Comparison of ENCODE assay signal across 8 cellular contexts in the genomic region with DNA sequence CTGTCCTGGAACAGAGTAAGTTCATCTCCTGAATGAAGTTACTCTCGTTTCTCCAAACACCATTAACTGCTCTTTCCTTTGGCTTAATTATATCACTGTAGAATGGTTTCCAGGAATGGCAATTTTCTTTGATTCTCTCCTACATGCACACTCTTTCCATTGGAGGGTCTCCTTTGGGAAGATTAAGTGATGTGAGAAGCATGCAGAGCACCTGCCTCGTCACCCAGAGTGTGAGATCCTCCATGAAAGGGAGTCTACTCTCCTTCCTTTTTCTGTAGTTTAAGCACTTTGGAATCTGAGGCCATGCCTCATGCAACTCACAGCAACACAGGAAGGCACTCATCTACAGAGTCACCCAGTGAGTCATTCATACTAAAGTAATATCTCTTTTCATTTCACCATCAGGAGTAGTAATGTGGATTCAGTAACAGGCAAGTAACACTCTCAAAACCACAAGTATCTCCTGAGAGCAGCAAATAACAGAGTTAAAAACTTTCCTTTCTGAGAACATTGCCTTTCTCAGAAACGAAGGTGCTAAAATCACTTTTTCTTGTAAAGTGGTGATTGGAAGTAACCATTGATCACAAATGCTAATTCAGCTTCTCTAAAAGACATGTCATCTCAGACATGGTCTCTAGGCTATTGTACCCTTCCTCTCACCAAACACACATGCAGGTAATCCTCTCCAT. TPM values are rescaled to one million over a fixed set of nuclear protein-coding genes. Genes with fewer than 3 reads are reported as not detected.
DNase-seq lines count a peak whose midpoint lies in the region; ATAC-seq, FAIRE-seq and TF ChIP-seq lines count a peak whose summit lies in the region.

No MANE protein-coding gene starts in this region.

- peaks cover 63% of the 10 kb centered on the region for H3K4me1 Mint-ChIP-seq in activated T-cell treated with anti-CD3 and anti-CD28 coated beads, Interleukin-2, amount 50 U/mL, for 72 hours (ENCODE audit: low read depth)
- H3K4me1 Mint-ChIP-seq in immature natural killer cell, result peaks cover 50 to 60% of the 10 kb centered on the region in 2 donors
- peaks cover under 1% of the 10 kb centered on the region for H3K4me1 Mint-ChIP-seq in endodermal cell

- H3K36me3 ChIP-seq in endodermal cell (ENCODE audit: control insufficient read depth, insufficient read depth, low read length), result no peaks in the 10 kb centered on the region

- H3K27me3 Mint-ChIP-seq in activated T-cell treated with anti-CD3 and anti-CD28 coated beads, Interleukin-2, amount 50 U/mL, for 72 hours (ENCODE audit: low read depth), result no peaks in the 10 kb centered on the region
- H3K27me3 Mint-ChIP-seq in immature natural killer cell (ENCODE audit: low read depth in 3 of 3) (peaks cover 0 to 3% (median 2%) of the 10 kb centered on the region in 3 donors), endodermal cell (ENCODE audit: insufficient read depth) (peaks cover 10% of the 10 kb centered on the region)

- DNase-seq in AG09309 (ENCODE audit: low read depth) (peak; percentile 94), HT1080 (ENCODE audit: low read depth) (peak; percentile 95), immature natural killer cell (peak; percentile 27 to 44 (median 43)), frontal cortex (ENCODE audit: low spot score in 2 of 2) (no peak), NCI-H2081 (lab: John Stamatoyannopoulos, UW) (no peak), endodermal cell (no peak)
- DNase-seq in activated T-cell treated with anti-CD3 and anti-CD28 coated beads, Interleukin-2, amount 50 U/mL, for 72 hours, result peak; percentile 64 to 72

- no peak overlapping the region for H3K9ac ChIP-seq in endodermal cell (ENCODE audit: extremely low read depth, low read length, poor library complexity, severe bottlenecking)

- peaks cover 2 to 4% of the 10 kb centered on the region in 2 donors for H3K9me3 Mint-ChIP-seq in activated T-cell treated with anti-CD3 and anti-CD28 coated beads, Interleukin-2, amount 50 U/mL, for 72 hours
- peaks cover 0 to 2% (median 0%) of the 10 kb centered on the region in 6 donors for H3K9me3 Mint-ChIP-seq in immature natural killer cell
- no peaks in the 10 kb centered on the region for H3K9me3 Mint-ChIP-seq in endodermal cell

- H3K27ac Mint-ChIP-seq in activated T-cell treated with anti-CD3 and anti-CD28 coated beads, Interleukin-2, amount 50 U/mL, for 72 hours, result peak overlapping the region; percentile 99
- H3K27ac Mint-ChIP-seq in immature natural killer cell, result peak overlapping the region; percentile 75 to 96 (median 90)
- no peak overlapping the region for H3K27ac Mint-ChIP-seq in endodermal cell

- H3K27ac ChIP-seq in endodermal cell (ENCODE audit: low read depth, low read length), result no peak overlapping the region

- H3K9me3 ChIP-seq in endodermal cell (ENCODE audit: control insufficient read depth, low read length), result no peaks in the 10 kb centered on the region

- no peak for FAIRE-seq in frontal cortex (lab: Jason Lieb, UNC)

- peaks cover 3 to 12% of the 10 kb centered on the region in 2 donors for H3K36me3 Mint-ChIP-seq in activated T-cell treated with anti-CD3 and anti-CD28 coated beads, Interleukin-2, amount 50 U/mL, for 72 hours (ENCODE audit: insufficient read depth in 2 of 2)
- H3K36me3 Mint-ChIP-seq in immature natural killer cell (no peaks in the 10 kb centered on the region), endodermal cell (ENCODE audit: low read depth) (no peaks in the 10 kb centered on the region)

- no peak overlapping the region for H3K4me3 ChIP-seq in AG09309 (ENCODE audit: control insufficient read depth, low read depth, low read length)
- no peak overlapping the region for H3K4me3 ChIP-seq in endodermal cell (ENCODE audit: low read length)

- WGBS in endodermal cell (ENCODE audit: insufficient coverage in 1 of 2, insufficient read length in 1 of 2), 2 experiments, result 83 to 86% methylated on average over 1 to 3 of the region's 3 CpGs

- H3K4me1 ChIP-seq in endodermal cell (ENCODE audit: control insufficient read depth, insufficient read depth, low read length), result no peaks in the 10 kb centered on the region

- no peaks in the 10 kb centered on the region for H3K27me3 ChIP-seq in endodermal cell (ENCODE audit: control insufficient read depth, insufficient read depth, low read length, poor library complexity, severe bottlenecking)

- peak overlapping the region; percentile 69 to 80 for H3K4me3 Mint-ChIP-seq in activated T-cell treated with anti-CD3 and anti-CD28 coated beads, Interleukin-2, amount 50 U/mL, for 72 hours
- H3K4me3 Mint-ChIP-seq in immature natural killer cell, result peak overlapping the region; percentile 67 to 82 (median 77)
- H3K4me3 Mint-ChIP-seq in endodermal cell, result no peak overlapping the region

- peak; percentile 95 to 97 for ATAC-seq in activated T-cell treated with anti-CD3 and anti-CD28 coated beads, Interleukin-2, amount 50 U/mL, for 72 hours (replicated peaks in 1 of 2)
- ATAC-seq in GM19023 (IDR thresholded peaks at IDR 0.05; ENCODE audit: unreplicated experiment), result no peak

- no peak for TF ChIP-seq CTCF in AG09309 (IDR thresholded peaks at IDR 0.05; ENCODE audit: control insufficient read depth, insufficient read depth, low read depth, low read length, missing control alignments)
- no peak for TF ChIP-seq CTCF in endodermal cell (conservative IDR thresholded peaks at IDR 0.05)

RNA-seq across cellular contexts. Expression of a gene that starts 52.8 kb away (rescaled TPM):
- total RNA-seq in HT1080 (2014; rRNA removed; shearing (Covaris generic)), result not detected in 2 replicates
- polyA plus RNA-seq in HT1080 (2015; cell fraction: cytosol; rRNA removed), result not detected in 2 replicates
- polyA plus RNA-seq in HT1080 (2015; cell fraction: nucleus; rRNA removed), result not detected in 2 replicates
- 1 to 10 TPM; 1.6 to 2.2 TPM for total RNA-seq in activated T-cell treated with anti-CD3 and anti-CD28 coated beads, Interleukin-2, amount 50 U/mL, for 72 hours
- 1 to 10 TPM in 1 of 3 donors, under 1 TPM in 1, not detected in 1; 0.48 to 1.8 TPM for polyA plus RNA-seq in immature natural killer cell
- total RNA-seq in frontal cortex, result not detected
- under 1 TPM; 0.75 to 0.84 TPM for total RNA-seq in endodermal cell
- polyA plus RNA-seq in endodermal cell (2013, experiment 1 of 2), result not detected
- 0.12 TPM for polyA plus RNA-seq in endodermal cell (2013, experiment 2 of 2)

Comparison
In these comparisons a context has a peak if more than half of its experiments do, and no peak if none do; other contexts are left out.
1. DNase-seq: peak in AG09309 (single experiment), HT1080 (single experiment), activated T-cell treated with anti-CD3 and anti-CD28 coated beads, Interleukin-2, amount 50 U/mL, for 72 hours (2 of 2) and immature natural killer cell (3 of 3); none in frontal cortex (0 of 2), NCI-H2081 (0 of 2) and endodermal cell (single experiment).